ENCODE assay signal across 25 cellular contexts in the genomic region with DNA sequence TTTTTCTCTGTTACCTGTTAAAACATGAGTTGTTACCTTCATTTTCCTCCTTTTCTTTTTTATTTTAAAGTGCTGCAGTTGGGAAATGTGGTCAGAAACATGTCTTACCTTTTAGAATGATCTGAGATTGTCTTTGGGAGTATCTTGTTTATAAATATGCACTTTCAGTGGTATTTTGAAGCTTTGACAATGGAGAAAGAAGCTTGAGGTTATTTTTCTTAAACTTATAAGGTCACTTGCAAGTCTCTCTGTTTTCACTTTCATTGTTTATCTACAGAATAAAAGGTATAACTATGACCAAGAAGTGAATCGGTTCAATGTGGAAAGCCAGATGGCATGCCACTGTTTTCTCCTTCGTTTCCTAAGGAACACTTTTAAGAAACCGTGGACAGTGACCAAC.
DNase-seq lines count a peak whose midpoint lies in the region; ATAC-seq and TF ChIP-seq lines count a peak whose summit lies in the region.
"Had no signal": no experiment of that assay in that cellular context is flagged by ENCODE, and none has a peak within 500 bp of the region (broad histone marks: within the 10 kb centered on the region; RNA-seq: fewer than 3 reads in every experiment).

No MANE protein-coding gene starts in this region.

- H3K4me3 Mint-ChIP-seq in MCF 10A (ENCODE audit: unreplicated experiment) = no peak overlapping the region
- H3K4me3 Mint-ChIP-seq in CD14-positive monocyte = no peak overlapping the region
- no peak overlapping the region for H3K4me3 Mint-ChIP-seq in CD8-positive, alpha-beta T cell
- H3K4me3 Mint-ChIP-seq: activated CD4-positive, alpha-beta T cell treated with anti-CD3 and anti-CD28 coated beads for 36 hours; B cell; type B pancreatic cell had no signal

- no peaks in the 10 kb centered on the region for H4K20me1 ChIP-seq in mammary epithelial cell (ENCODE audit: insufficient read depth, low read length)

- no peak overlapping the region for H3K27ac ChIP-seq in mammary epithelial cell (ENCODE audit: insufficient read depth, low read depth, low read length)
- H3K27ac ChIP-seq in CD8-positive, alpha-beta T cell (ENCODE audit: low read depth, low read length) = no peak overlapping the region
- H3K27ac ChIP-seq: 22Rv1, breast epithelium, skin epidermis, stomach had no signal

- DNase-seq in mammary epithelial cell = no peak
- DNase-seq in MCF 10A (ENCODE audit: unreplicated experiment) = no peak
- no peak for DNase-seq in NCI-H187 treated with DMSO at 0.1 percent for 48 hours (lab: John Stamatoyannopoulos, UW)
- DNase-seq in CD14-positive monocyte (ENCODE audit: low spot score) = no peak
- DNase-seq in CD8-positive, alpha-beta T cell = no peak
- no peak for DNase-seq in NCI-H1105 (lab: John Stamatoyannopoulos, UW)
- DNase-seq: activated CD4-positive, alpha-beta T cell treated with anti-CD3 and anti-CD28 coated beads for 36 hours; Caco-2; cortex of kidney; glutamatergic neuron; Karpas-422; NCI-H1417 treated with DMSO at 0.1 percent for 48 hours; NCI-H2171; NCI-H748 treated with DMSO at 0.1 percent for 48 hours; stimulated activated CD4-positive, alpha-beta T cell treated with anti-CD3 and anti-CD28 coated beads, Interleukin-4, amount 100 ng/mL, for 1 hour; stomach had no signal

- H3K79me2 ChIP-seq in mammary epithelial cell (ENCODE audit: insufficient read depth, low read length) = no peaks in the 10 kb centered on the region

- CTCF ChIA-PET in mammary epithelial cell (lab: Charles Lee; ENCODE audit: low non-redundant PET) = no interaction called here
- CTCF ChIA-PET in MCF 10A (lab: Yijun Ruan, JAX) = interaction anchor here (0.6 kb wide), 2 partner anchors 77 to 700 kb away, joined by 3 to 4 read pairs; no protein-coding TSS in a partner anchor
- CTCF ChIA-PET in CD8-positive, alpha-beta T cell (lab: Charles Lee) = no interaction called here

- H3K27me3 ChIP-seq in mammary epithelial cell (ENCODE audit: insufficient read depth, low read length) = no peaks in the 10 kb centered on the region
- H3K27me3 ChIP-seq in CD8-positive, alpha-beta T cell (ENCODE audit: insufficient read depth, low read length) = no peaks in the 10 kb centered on the region
- H3K27me3 ChIP-seq: breast epithelium, stomach had no signal

- BruUV-seq in mammary epithelial cell (replicated peaks; lab: Mats Ljungman, UMichigan) (no TSS peak), MCF 10A (replicated peaks; lab: Mats Ljungman, UMichigan) (no TSS peak)

- POLR2A ChIA-PET in MCF 10A (lab: Yijun Ruan, JAX) = no interaction called here
- POLR2A ChIA-PET in CD8-positive, alpha-beta T cell (lab: Charles Lee) = no interaction called here

- no peak overlapping the region for H3K4me2 ChIP-seq in mammary epithelial cell (ENCODE audit: insufficient read depth, low read depth, low read length)

- H2AFZ ChIP-seq in mammary epithelial cell (ENCODE audit: low read depth, low read length) = peak overlapping the region; percentile 12

- H3K4me3 ChIP-seq in mammary epithelial cell (replicated peaks in 1 of 3; ENCODE audit: insufficient read depth in 1 of 3, low read depth in 2 of 3, low read length in 3 of 3) = no peak overlapping the region
- no peak overlapping the region for H3K4me3 ChIP-seq in CD8-positive, alpha-beta T cell (ENCODE audit: low read depth, low read length)
- H3K4me3 ChIP-seq: breast epithelium, skin epidermis, stomach had no signal

- dilution Hi-C loops in mammary epithelial cell (cut with HindIII; ENCODE audit: low sequenced_read_pairs) = no loop called here

- H3K9ac ChIP-seq in mammary epithelial cell (ENCODE audit: insufficient read depth, low read length) = no peak overlapping the region

- in situ Hi-C loops in mammary epithelial cell (cut with MboI; ENCODE audit: low sequenced_read_pairs in 2 of 2) = loop anchor here in 1 of 2 donors (25.0 kb wide), 1 partner anchor 172 kb away; a partner anchor contains a TSS

- no peaks in the 10 kb centered on the region for H3K9me3 ChIP-seq in mammary epithelial cell (replicated peaks; ENCODE audit: insufficient read depth, low read length)
- no peaks in the 10 kb centered on the region for H3K9me3 ChIP-seq in CD8-positive, alpha-beta T cell (ENCODE audit: low read length)
- H3K9me3 ChIP-seq: breast epithelium, Caco-2, stomach had no signal

- no peaks in the 10 kb centered on the region for H3K36me3 ChIP-seq in mammary epithelial cell (ENCODE audit: insufficient read depth, low read length)
- no peaks in the 10 kb centered on the region for H3K36me3 ChIP-seq in CD8-positive, alpha-beta T cell (ENCODE audit: insufficient read depth, low read length)
- H3K36me3 ChIP-seq: breast epithelium, stomach had no signal

- H3K9me3 Mint-ChIP-seq in MCF 10A (ENCODE audit: unreplicated experiment) (no peaks in the 10 kb centered on the region), CD14-positive monocyte (no peaks in the 10 kb centered on the region)
- no peaks in the 10 kb centered on the region for H3K9me3 Mint-ChIP-seq in CD8-positive, alpha-beta T cell
- H3K9me3 Mint-ChIP-seq: activated T-helper 2 cell treated with anti-CD3 and anti-CD28 coated beads, Interferon-gamma antibody, Interleukin-2, Interleukin-4, amounts not matched to agents 10 μg/mL and 5 μg/mL and 100 μg/mL, durations not matched to agents 14 hours and 24 hours and 36 hours; type B pancreatic cell had no signal

- WGBS in mammary epithelial cell (ENCODE audit: low coverage, missing lambda C conversion rate) = 96% methylated on average over 3 of the region's 3 CpGs

- H3K4me1 ChIP-seq in mammary epithelial cell (ENCODE audit: insufficient read depth, low read length) = peaks cover 31% of the 10 kb centered on the region
- H3K4me1 ChIP-seq in CD8-positive, alpha-beta T cell (ENCODE audit: insufficient read depth, low read length) = no peaks in the 10 kb centered on the region
- H3K4me1 ChIP-seq: breast epithelium, Caco-2 had no signal

- ATAC-seq in GM21576 (IDR thresholded peaks at IDR 0.05; ENCODE audit: unreplicated experiment) = peak; percentile 44
- ATAC-seq in HG03064 (IDR thresholded peaks at IDR 0.05; ENCODE audit: low read depth, unreplicated experiment) = peak; percentile 35
- ATAC-seq in CD8-positive, alpha-beta T cell = no peak
- ATAC-seq: activated CD4-positive, alpha-beta T cell treated with anti-CD3 and anti-CD28 coated beads for 36 hours; left lobe of liver had no signal

- H3K27me3 Mint-ChIP-seq in MCF 10A (ENCODE audit: insufficient read depth, unreplicated experiment) (no peaks in the 10 kb centered on the region), CD14-positive monocyte (ENCODE audit: low read depth in 3 of 3) (peaks cover 0 to 1% (median 0%) of the 10 kb centered on the region in 3 donors)
- H3K27me3 Mint-ChIP-seq in CD8-positive, alpha-beta T cell (ENCODE audit: low read depth) = no peaks in the 10 kb centered on the region
- H3K27me3 Mint-ChIP-seq: activated CD4-positive, alpha-beta T cell treated with anti-CD3 and anti-CD28 coated beads for 36 hours; B cell; type B pancreatic cell had no signal

- intact Hi-C loops in mammary epithelial cell (cut with micrococcal nuclease) = no loop called here
- intact Hi-C loops in MCF 10A (cut with micrococcal nuclease) = no loop called here
- intact Hi-C loops in CD14-positive monocyte (cut with micrococcal nuclease) = loop anchor here (5.0 to 10.0 kb wide), 3 partner anchors 102 to 167 kb away; a partner anchor contains a TSS
- intact Hi-C loops in CD8-positive, alpha-beta T cell (cut with DNase I, micrococcal nuclease) = no loop called here

- H3K4me1 Mint-ChIP-seq in MCF 10A (ENCODE audit: insufficient read depth, unreplicated experiment) = peaks cover 26% of the 10 kb centered on the region
- peaks cover 40% of the 10 kb centered on the region for H3K4me1 Mint-ChIP-seq in CD14-positive monocyte
- no peaks in the 10 kb centered on the region for H3K4me1 Mint-ChIP-seq in CD8-positive, alpha-beta T cell (ENCODE audit: low read depth)
- H3K4me1 Mint-ChIP-seq: activated CD4-positive, alpha-beta T cell treated with anti-CD3 and anti-CD28 coated beads for 36 hours had no signal

- H3K36me3 Mint-ChIP-seq in MCF 10A (ENCODE audit: insufficient read depth, unreplicated experiment) (no peaks in the 10 kb centered on the region), CD14-positive monocyte (no peaks in the 10 kb centered on the region)
- H3K36me3 Mint-ChIP-seq in CD8-positive, alpha-beta T cell = no peaks in the 10 kb centered on the region
- H3K36me3 Mint-ChIP-seq: type B pancreatic cell had no signal

- H3K27ac Mint-ChIP-seq in MCF 10A (ENCODE audit: low read depth, unreplicated experiment) (no peak overlapping the region), CD14-positive monocyte (no peak overlapping the region)
- H3K27ac Mint-ChIP-seq in CD8-positive, alpha-beta T cell = no peak overlapping the region
- H3K27ac Mint-ChIP-seq: activated CD4-positive, alpha-beta T cell treated with anti-CD3 and anti-CD28 coated beads for 36 hours; activated T-helper 2 cell treated with anti-CD3 and anti-CD28 coated beads, Interferon-gamma antibody, Interleukin-2, Interleukin-4, amounts not matched to agents 10 μg/mL and 5 μg/mL and 100 μg/mL, durations not matched to agents 14 hours and 24 hours and 36 hours; B cell; type B pancreatic cell had no signal

- TF ChIP-seq CTCF in mammary epithelial cell (conservative IDR thresholded peaks at IDR 0.05 in 1 of 2, IDR thresholded peaks at IDR 0.05 in 1 of 2; ENCODE audit: extremely low read depth in 1 of 2, insufficient read depth in 1 of 2, low read depth in 1 of 2, low read length in 2 of 2) (no peak), MCF 10A (IDR thresholded peaks at IDR 0.05; ENCODE audit: unreplicated experiment) (no peak), CD14-positive monocyte (IDR thresholded peaks at IDR 0.05) (no peak)
- TF ChIP-seq CTCF in CD8-positive, alpha-beta T cell (IDR thresholded peaks at IDR 0.05) = no peak

Comparison
In these comparisons a context has a peak if more than half of its experiments do, and no peak if none do; other contexts are left out.
1. intact Hi-C loops: an anchor here in CD14-positive monocyte (5.0 to 10.0 kb wide); none called in mammary epithelial cell, MCF 10A and CD8-positive, alpha-beta T cell.